Comparison of ENCODE assay signal across 1 cellular context in the genomic region with DNA sequence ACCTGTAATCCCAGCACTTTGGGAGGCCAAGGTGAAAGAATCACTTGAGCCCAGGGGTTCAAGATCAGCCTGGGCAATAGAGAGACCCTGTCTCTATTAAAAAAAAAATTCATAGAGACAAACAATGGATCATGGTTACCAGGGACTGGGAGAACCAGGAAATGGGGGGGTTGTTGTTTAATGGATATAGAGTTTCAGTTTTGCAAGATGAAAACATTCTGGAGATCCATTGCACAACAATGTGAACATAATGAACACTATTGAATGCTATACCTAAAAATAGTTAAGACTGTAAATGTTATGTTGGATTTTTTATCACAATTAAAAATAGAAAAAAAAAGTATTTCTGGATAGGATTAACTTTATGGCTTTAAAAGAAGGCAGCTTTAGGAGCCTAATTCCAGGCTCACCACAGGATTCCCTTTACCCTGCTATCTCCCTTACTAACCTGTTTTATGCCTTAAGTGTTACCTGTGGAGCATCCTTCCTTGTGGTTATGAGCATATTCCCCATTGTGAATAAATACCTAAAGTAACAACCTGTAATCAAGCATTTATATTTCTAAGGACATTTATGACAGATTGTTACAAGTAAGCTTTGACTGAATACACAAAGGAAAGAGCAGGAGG.
TF ChIP-seq lines count a peak whose summit lies in the region.

No MANE protein-coding gene starts in this region.

TF ChIP-seq in HepG2, 621 proteins besides CTCF, POLR2A, EP300 and RAD21 (continued from another document):
- TF ChIP-seq, protein P1, sequence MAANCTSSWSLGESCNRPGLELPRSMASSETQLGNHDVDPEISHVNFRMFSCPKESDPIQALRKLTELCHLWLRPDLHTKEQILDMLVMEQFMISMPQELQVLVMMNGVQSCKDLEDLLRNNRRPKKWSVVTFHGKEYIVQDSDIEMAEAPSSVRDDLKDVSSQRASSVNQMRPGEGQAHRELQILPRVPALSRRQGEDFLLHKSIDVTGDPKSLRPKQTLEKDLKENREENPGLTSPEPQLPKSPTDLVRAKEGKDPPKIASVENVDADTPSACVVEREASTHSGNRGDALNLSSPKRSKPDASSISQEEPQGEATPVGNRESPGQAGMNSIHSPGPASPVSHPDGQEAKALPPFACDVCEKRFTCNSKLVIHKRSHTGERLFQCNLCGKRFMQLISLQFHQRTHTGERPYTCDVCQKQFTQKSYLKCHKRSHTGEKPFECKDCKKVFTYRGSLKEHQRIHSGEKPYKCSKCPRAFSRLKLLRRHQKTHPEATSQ (CRISPR knock-in tag; IDR thresholded peaks at IDR 0.05; ENCODE audit: borderline replicate concordance) = no peak
- TF ChIP-seq ZBTB20 (CRISPR knock-in tag; IDR thresholded peaks at IDR 0.05; ENCODE audit: borderline replicate concordance, low read depth) (no peak), CENPX (CRISPR knock-in tag; IDR thresholded peaks at IDR 0.05) (peak; percentile 21; the same call in 1 of the 2 replicates), ZNF557 (CRISPR knock-in tag; IDR thresholded peaks at IDR 0.05) (no peak), ZNF350 (CRISPR knock-in tag; IDR thresholded peaks at IDR 0.05; ENCODE audit: borderline replicate concordance, low read depth) (no peak), CEBPB (IDR thresholded peaks at IDR 0.05; ENCODE audit: borderline replicate concordance, low read depth, low read length) (peak; percentile 68), PHF21A (CRISPR knock-in tag; IDR thresholded peaks at IDR 0.05) (0 out of 2 replicates have a peak, but pooled peaks have one; percentile 44), ZNF776 (CRISPR knock-in tag; IDR thresholded peaks at IDR 0.05) (no peak), SIX4 (CRISPR knock-in tag; IDR thresholded peaks at IDR 0.05) (peak; percentile 53; the same call in 1 of the 2 replicates), CHD4 (IDR thresholded peaks at IDR 0.05; ENCODE audit: borderline replicate concordance, low read length) (peak; percentile 44; the same call in 1 of the 2 replicates), ZNF446 (CRISPR knock-in tag; IDR thresholded peaks at IDR 0.05) (no peak)
- TF ChIP-seq, protein P2, sequence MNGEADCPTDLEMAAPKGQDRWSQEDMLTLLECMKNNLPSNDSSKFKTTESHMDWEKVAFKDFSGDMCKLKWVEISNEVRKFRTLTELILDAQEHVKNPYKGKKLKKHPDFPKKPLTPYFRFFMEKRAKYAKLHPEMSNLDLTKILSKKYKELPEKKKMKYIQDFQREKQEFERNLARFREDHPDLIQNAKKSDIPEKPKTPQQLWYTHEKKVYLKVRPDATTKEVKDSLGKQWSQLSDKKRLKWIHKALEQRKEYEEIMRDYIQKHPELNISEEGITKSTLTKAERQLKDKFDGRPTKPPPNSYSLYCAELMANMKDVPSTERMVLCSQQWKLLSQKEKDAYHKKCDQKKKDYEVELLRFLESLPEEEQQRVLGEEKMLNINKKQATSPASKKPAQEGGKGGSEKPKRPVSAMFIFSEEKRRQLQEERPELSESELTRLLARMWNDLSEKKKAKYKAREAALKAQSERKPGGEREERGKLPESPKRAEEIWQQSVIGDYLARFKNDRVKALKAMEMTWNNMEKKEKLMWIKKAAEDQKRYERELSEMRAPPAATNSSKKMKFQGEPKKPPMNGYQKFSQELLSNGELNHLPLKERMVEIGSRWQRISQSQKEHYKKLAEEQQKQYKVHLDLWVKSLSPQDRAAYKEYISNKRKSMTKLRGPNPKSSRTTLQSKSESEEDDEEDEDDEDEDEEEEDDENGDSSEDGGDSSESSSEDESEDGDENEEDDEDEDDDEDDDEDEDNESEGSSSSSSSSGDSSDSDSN (CRISPR knock-in tag; IDR thresholded peaks at IDR 0.05) = no peak
